Comparison of ENCODE assay signal across 8 cellular contexts in the genomic region with DNA sequence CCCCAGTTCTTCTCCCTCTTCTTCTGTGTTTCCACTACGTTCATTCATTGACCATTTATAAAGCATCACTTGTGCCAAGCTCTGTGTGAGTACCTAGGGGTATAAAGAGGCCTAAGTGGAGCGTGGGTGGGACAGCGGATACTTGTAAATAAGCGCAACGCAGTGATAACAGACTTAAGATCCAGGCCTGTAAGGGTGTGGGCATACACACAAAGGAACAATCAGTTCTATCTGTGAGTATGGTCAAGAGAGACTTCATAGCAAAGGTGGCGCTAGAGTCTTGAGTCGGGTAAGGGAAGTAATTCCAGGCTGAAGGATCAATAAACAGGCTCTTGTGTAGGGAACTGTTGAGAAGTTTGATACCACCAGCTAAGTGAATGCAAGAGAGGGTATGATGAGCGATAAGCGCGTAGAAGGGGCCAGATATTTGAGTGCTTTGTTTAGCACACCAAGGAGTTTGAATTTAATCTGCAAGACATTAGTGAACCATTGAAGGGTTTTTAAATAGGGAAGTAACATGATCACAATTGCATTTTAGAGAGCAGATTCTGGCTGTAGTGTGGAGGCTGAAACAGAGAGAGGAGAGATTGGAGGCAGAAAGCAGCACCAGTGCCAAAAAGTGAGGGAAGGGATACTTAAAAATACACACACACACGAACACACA. TPM values are rescaled to one million over a fixed set of nuclear protein-coding genes. Genes with fewer than 3 reads are reported as not detected.
A peak's percentile ranks its signal among the peaks of the same experiment; 100 is the strongest.
DNase-seq lines count a peak whose midpoint lies in the region; ATAC-seq, FAIRE-seq and TF ChIP-seq lines count a peak whose summit lies in the region.

No MANE protein-coding gene starts in this region.

- H3K27me3 ChIP-seq in H9 (ENCODE audit: insufficient read depth, low read length) = no peaks in the 10 kb centered on the region

- H3K56ac ChIP-seq in H9 (ENCODE audit: insufficient read length, low read depth, low read length) = no peak overlapping the region

- no peaks in the 10 kb centered on the region for H4K20me1 ChIP-seq in H9 (ENCODE audit: control insufficient read depth, insufficient read depth, insufficient read length)

- no peak overlapping the region for H2BK20ac ChIP-seq in H9 (ENCODE audit: low read depth, low read length, poor library complexity, severe bottlenecking)

- FAIRE-seq in A549 (lab: Jason Lieb, UNC) (no peak), kidney (lab: Jason Lieb, UNC) (no peak)

- H3K23ac ChIP-seq in H9 (ENCODE audit: insufficient read length, low read depth, low read length) = no peak overlapping the region

- H2AFZ ChIP-seq in H9 (ENCODE audit: low read length) = no peak overlapping the region

- CTCF ChIA-PET in A549 (lab: Yijun Ruan, JAX) = interaction anchor here (0.5 to 2.1 kb wide), 14 partner anchors 8 to 241 kb away, joined by 3 to 10 read pairs (median 3); no protein-coding TSS in a partner anchor
- CTCF ChIA-PET in activated CD8-positive, alpha-beta T cell treated with anti-CD3 and anti-CD28 coated beads, Interleukin-2, amount 10 ng/mL, durations not matched to agents 7 days and 5 days (lab: Charles Lee) = interaction anchor here (0.8 to 1.4 kb wide), 7 partner anchors 22 to 226 kb away, joined by 3 to 4 read pairs (median 3); no protein-coding TSS in a partner anchor

- no peak overlapping the region for H2BK12ac ChIP-seq in H9 (ENCODE audit: insufficient read length, low read depth, low read length)

- H3K14ac ChIP-seq in H9 (ENCODE audit: insufficient read depth, low read length) = no peak overlapping the region

- peaks cover 12% of the 10 kb centered on the region for H3K23me2 ChIP-seq in H9 (ENCODE audit: insufficient read length, low read depth, low read length, poor library complexity, severe bottlenecking)

- intact Hi-C loops in kidney (cut with DNase I) = no loop called here

- no peak overlapping the region for H3K18ac ChIP-seq in H9 (ENCODE audit: insufficient read length, low read depth, low read length)

- H3K79me2 ChIP-seq in H9 (ENCODE audit: insufficient read depth, low read length) = peaks cover 3% of the 10 kb centered on the region; the same call in 1 of the 2 replicates

- H3K4me3 ChIP-seq in A549 = peak overlapping the region; percentile 82; the same call in 2 of the 3 replicates
- H3K4me3 ChIP-seq in kidney (ENCODE audit: low read length in 2 of 2) = peak overlapping the region; percentile 62 to 75

- peaks cover 3% of the 10 kb centered on the region for H3K79me1 ChIP-seq in H9 (ENCODE audit: insufficient read depth, low read depth, low read length, poor library complexity, severe bottlenecking)

- H3K4me2 ChIP-seq in A549 (peak overlapping the region; percentile 84), H9 (ENCODE audit: insufficient read depth, insufficient read length, low read length) (peak overlapping the region; percentile 89)

- no peak overlapping the region for H4K91ac ChIP-seq in H9 (ENCODE audit: insufficient read length, low read depth, low read length)

- H3T11ph ChIP-seq in H9 (ENCODE audit: low read length) = no peak overlapping the region

- H4K5ac ChIP-seq in H9 (ENCODE audit: insufficient read length, low read depth, low read length) = no peak overlapping the region

- no peak overlapping the region for H3K4ac ChIP-seq in H9 (ENCODE audit: low read depth, low read length)

- POLR2A ChIA-PET in A549 (lab: Yijun Ruan, JAX) = interaction anchor here (0.5 to 1.3 kb wide), 8 partner anchors 8 to 181 kb away, joined by 3 to 6 read pairs (median 4); partner anchors contain the start of genes PPHLN1 and ZCRB1
- POLR2A ChIA-PET in activated CD8-positive, alpha-beta T cell treated with anti-CD3 and anti-CD28 coated beads, Interleukin-2, amount 10 ng/mL, durations not matched to agents 7 days and 5 days (lab: Charles Lee) = interaction anchor here (0.8 kb wide), 1 partner anchor 15 kb away, joined by 3 read pairs; no protein-coding TSS in a partner anchor

- peaks cover 22% of the 10 kb centered on the region for H3K27me3 Mint-ChIP-seq in H9 (ENCODE audit: low read depth)
- H3K27me3 Mint-ChIP-seq in activated CD8-positive, alpha-beta T cell treated with anti-CD3 and anti-CD28 coated beads, Interleukin-2, amount 10 ng/mL, durations not matched to agents 7 days and 5 days (ENCODE audit: low read depth) = peaks cover 6% of the 10 kb centered on the region

- peak; percentile 37 to 61; a peak in 4 of 6 replicates for ATAC-seq in A549
- ATAC-seq in activated CD8-positive, alpha-beta T cell treated with anti-CD3 and anti-CD28 coated beads, Interleukin-2, amount 10 ng/mL, durations not matched to agents 7 days and 5 days = no peak
- ATAC-seq in HG03342 (IDR thresholded peaks at IDR 0.05; ENCODE audit: unreplicated experiment) = no peak
- no peak for ATAC-seq in GM19328 (IDR thresholded peaks at IDR 0.05; ENCODE audit: unreplicated experiment)

- H4K8ac ChIP-seq in H9 (replicated peaks; ENCODE audit: insufficient read length, low read depth, low read length) = no peak overlapping the region

- H2BK15ac ChIP-seq in H9 (ENCODE audit: low read depth, low read length) = no peak overlapping the region

- TF ChIP-seq CTCF in A549 (IDR thresholded peaks at IDR 0.05) = peak; percentile 49
- TF ChIP-seq CTCF in H9 (conservative IDR thresholded peaks at IDR 0.05) = peak; percentile 53
- no peak for TF ChIP-seq CTCF in kidney (IDR thresholded peaks at IDR 0.05; ENCODE audit: borderline replicate concordance, extremely low read depth, insufficient read depth)

- no peak overlapping the region for H2AK5ac ChIP-seq in H9 (ENCODE audit: insufficient read length, low read length)

- no peak overlapping the region; a peak in 2 of 7 replicates for H3K27ac Mint-ChIP-seq in H9
- H3K27ac Mint-ChIP-seq in activated CD8-positive, alpha-beta T cell treated with anti-CD3 and anti-CD28 coated beads, Interleukin-2, amount 10 ng/mL, durations not matched to agents 7 days and 5 days = peak overlapping the region; percentile 66

- no peaks in the 10 kb centered on the region for H3K9me3 ChIP-seq in A549
- no peaks in the 10 kb centered on the region for H3K9me3 ChIP-seq in H9 (ENCODE audit: control insufficient read depth, low read depth, low read length)
- H3K9me3 ChIP-seq in kidney (ENCODE audit: control insufficient read depth in 1 of 2, low read length in 2 of 2) = no peaks in the 10 kb centered on the region

- peaks cover 26 to 28% of the 10 kb centered on the region in 2 experiments for H3K4me1 Mint-ChIP-seq in H9
- H3K4me1 Mint-ChIP-seq in activated CD8-positive, alpha-beta T cell treated with anti-CD3 and anti-CD28 coated beads, Interleukin-2, amount 10 ng/mL, durations not matched to agents 7 days and 5 days (ENCODE audit: low read depth) = peaks cover 33% of the 10 kb centered on the region

- H3K36me3 ChIP-seq in kidney (ENCODE audit: control insufficient read depth in 1 of 2, insufficient read depth in 2 of 2, low read length in 2 of 2) = no peaks in the 10 kb centered on the region

- no peak overlapping the region for H2BK5ac ChIP-seq in H9 (ENCODE audit: insufficient read length, low read length)

- TF ChIP-seq RAD21 in A549 (conservative IDR thresholded peaks at IDR 0.05 in 1 of 2, IDR thresholded peaks at IDR 0.05 in 1 of 2) = peak; percentile 47 to 60; a peak in 4 of 5 replicates

- 46% methylated on average over 11 of the region's 11 CpGs for WGBS in A549 (ENCODE audit: missing lambda C conversion rate)
- no CpG with 5 or more reads among the region's 11 CpGs for WGBS in H9 (ENCODE audit: extremely low coverage, insufficient read length, low lambda C conversion rate)

- DNase-seq in A549 (ENCODE audit: low read depth in 1 of 2, low spot score in 1 of 2) (peak in 1 of 2 experiments; percentile 72), H9 (peak; percentile 50), kidney (no peak), putamen (ENCODE audit: low spot score) (no peak), C1 segment of cervical spinal cord (lab: John Stamatoyannopoulos, UW) (no peak)
- no peak for DNase-seq in activated CD8-positive, alpha-beta T cell treated with anti-CD3 and anti-CD28 coated beads, Interleukin-2, amount 10 ng/mL, durations not matched to agents 7 days and 5 days

- H3K36me3 Mint-ChIP-seq in H9 (ENCODE audit: insufficient read depth in 1 of 3, low read depth in 3 of 3) = no peaks in the 10 kb centered on the region
- peaks cover 5% of the 10 kb centered on the region for H3K36me3 Mint-ChIP-seq in activated CD8-positive, alpha-beta T cell treated with anti-CD3 and anti-CD28 coated beads, Interleukin-2, amount 10 ng/mL, durations not matched to agents 7 days and 5 days (ENCODE audit: low read depth)

- no peak overlapping the region for H2BK120ac ChIP-seq in H9 (ENCODE audit: low read depth, low read length, poor library complexity, severe bottlenecking)

- peak overlapping the region; percentile 83 to 86 for H3K4me3 Mint-ChIP-seq in H9
- H3K4me3 Mint-ChIP-seq in activated CD8-positive, alpha-beta T cell treated with anti-CD3 and anti-CD28 coated beads, Interleukin-2, amount 10 ng/mL, durations not matched to agents 7 days and 5 days = peak overlapping the region; percentile 77

- no peak overlapping the region for H3K9ac ChIP-seq in H9 (ENCODE audit: extremely low read depth, insufficient read length, low read length)
- H3K9ac ChIP-seq in kidney (ENCODE audit: low read length in 2 of 2) = no peak overlapping the region

- TF ChIP-seq EP300 in A549 (IDR thresholded peaks at IDR 0.05) = no peak

- peaks cover 43% of the 10 kb centered on the region for H3K4me1 ChIP-seq in A549
- peaks cover 4% of the 10 kb centered on the region; the same call in 1 of the 2 replicates for H3K4me1 ChIP-seq in H9 (ENCODE audit: insufficient read depth, low read length)
- H3K4me1 ChIP-seq in kidney (ENCODE audit: control insufficient read depth in 1 of 2, insufficient read depth in 1 of 2, low read depth in 1 of 2, low read length in 2 of 2) = peaks cover 5 to 10% of the 10 kb centered on the region in 2 donors

- H3K9me3 Mint-ChIP-seq in H9 = no peaks in the 10 kb centered on the region
- H3K9me3 Mint-ChIP-seq in activated CD8-positive, alpha-beta T cell treated with anti-CD3 and anti-CD28 coated beads, Interleukin-2, amount 10 ng/mL, durations not matched to agents 7 days and 5 days (ENCODE audit: insufficient read depth) = no peaks in the 10 kb centered on the region

- peak overlapping the region; percentile 95 to 96 for H3K27ac ChIP-seq in A549
- H3K27ac ChIP-seq in H9 (ENCODE audit: insufficient read length, low read depth, low read length) = no peak overlapping the region
- H3K27ac ChIP-seq in kidney (ENCODE audit: low read depth in 2 of 2, low read length in 2 of 2) = peak overlapping the region in 1 of 2 donors; percentile 73

- no peak for TF ChIP-seq POLR2A in A549 (IDR thresholded peaks at IDR 0.05; ENCODE audit: low read length)

RNA-seq across cellular contexts. Expression of gene GXYLT1, which starts 1.0 kb away (rescaled TPM):
- polyA plus RNA-seq in A549 (2011; rRNA removed) = 19.3 and 25.0 TPM in 2 replicates
- 4.5 and 5.4 TPM in 2 replicates for polyA plus RNA-seq in A549 (2012; cell fraction: cytosol; rRNA removed)
- polyA plus RNA-seq in A549 (2012; cell fraction: nucleus; rRNA removed) = 3.9 and 4.7 TPM in 2 replicates
- polyA plus RNA-seq in A549 (2017; fragmentation: RNase III; extraction: RNeasy Plus Mini Kit Qiagen cat#74134 plus additional on column Dnase treatment) = 11.2 to 12.9 TPM (median 11.6 TPM) in 3 replicates
- polyA minus RNA-seq in A549 (2011; rRNA and poly(A)+ RNA removed) = 4.9 and 7.4 TPM in 2 replicates
- total RNA-seq in H9 (2021) = 13.9 and 14.5 TPM in 2 replicates
- total RNA-seq in activated CD8-positive, alpha-beta T cell treated with anti-CD3 and anti-CD28 coated beads, Interleukin-2, amount 10 ng/mL, durations not matched to agents 7 days and 5 days = 1 to 10 TPM; 7.5 to 9.0 TPM
- 13.4 TPM for total RNA-seq in kidney
- polyA plus RNA-seq in kidney (ENCODE audit: insufficient read depth, low read depth, low replicate concordance) = 3.2 TPM

Comparison
In these comparisons a context has a peak if more than half of its experiments do, and no peak if none do; other contexts are left out.
1. ATAC-seq: peak in A549 (2 of 2); none in activated CD8-positive, alpha-beta T cell treated with anti-CD3 and anti-CD28 coated beads, Interleukin-2, amount 10 ng/mL, durations not matched to agents 7 days and 5 days (single experiment), HG03342 (single experiment) and GM19328 (single experiment).